ENCODE assay signal across 1 cellular context in the genomic region with DNA sequence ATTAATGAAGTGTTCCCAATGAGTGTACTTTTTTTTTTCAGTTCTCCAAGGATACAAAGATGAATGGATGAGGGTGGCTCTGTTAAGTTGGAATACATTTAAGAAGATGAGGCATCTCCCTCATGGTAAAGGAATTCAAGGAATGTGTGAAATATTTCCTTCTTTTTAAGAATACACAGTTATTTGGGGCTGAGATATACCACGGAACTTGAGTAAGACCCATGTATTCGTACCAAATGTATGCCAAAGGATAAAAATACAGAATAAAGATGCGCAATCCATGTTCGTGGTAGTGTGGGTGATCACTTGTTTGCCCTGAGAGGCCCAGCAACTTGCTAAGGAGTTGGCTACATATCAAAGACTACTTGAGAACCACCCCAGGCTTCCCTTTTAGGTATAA.
TF ChIP-seq lines count a peak whose summit lies in the region.

No MANE protein-coding gene starts in this region.

TF ChIP-seq in IMR-90, 13 proteins besides CTCF, POLR2A, EP300 and RAD21:
- no peak for TF ChIP-seq MXI1 (IDR thresholded peaks at IDR 0.05; ENCODE audit: borderline replicate concordance, low read depth, low read length)
